In the genomic region with DNA sequence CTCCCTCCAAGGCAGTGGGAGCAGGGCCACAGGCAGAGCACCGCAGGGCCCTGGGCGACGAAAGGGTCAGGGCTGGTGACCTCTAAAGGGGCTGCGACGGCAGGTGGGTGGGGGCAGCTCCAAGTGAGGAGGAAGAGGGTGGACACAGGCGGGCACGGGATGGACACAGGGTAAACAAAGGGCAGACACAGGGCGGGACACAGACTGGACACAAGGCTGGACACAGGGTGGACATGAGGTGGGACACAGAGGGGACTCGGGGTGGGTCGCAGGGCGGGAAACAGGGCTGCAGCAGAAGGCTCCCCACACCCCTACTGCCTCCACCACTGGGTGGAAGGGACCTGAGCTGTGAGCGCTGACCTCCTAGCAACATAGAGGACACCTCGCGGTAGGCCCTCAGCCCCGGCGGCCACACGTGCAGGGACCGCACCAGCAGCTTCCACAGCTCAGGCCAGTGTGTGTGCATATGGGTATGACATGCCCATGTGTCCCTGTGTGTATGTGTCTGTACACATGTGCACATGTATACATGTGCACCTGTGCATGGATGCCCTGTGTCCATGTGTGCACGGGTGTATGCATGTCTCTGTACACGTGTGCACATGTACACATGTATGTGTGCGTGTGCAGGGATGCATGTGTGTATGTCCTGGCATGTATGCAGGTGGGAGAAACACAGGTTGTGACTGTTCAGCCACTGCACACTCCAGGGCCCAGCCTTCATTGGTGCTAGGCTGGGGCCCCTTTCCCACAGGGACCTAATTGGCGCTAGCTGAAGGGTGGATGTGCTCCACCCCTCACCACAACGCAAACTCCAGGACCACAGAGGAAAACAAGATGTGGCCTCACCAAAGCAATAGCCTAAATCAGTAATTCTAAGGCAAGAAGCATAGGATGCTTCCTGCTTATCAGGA, we compare ENCODE assay signal across 1 cellular context.
TF ChIP-seq lines count a peak whose summit lies in the region.

No MANE protein-coding gene starts in this region.

TF ChIP-seq in SK-N-SH treated with all-trans-retinoic acid at 6 μM for 48 hours, 23 proteins besides CTCF, POLR2A, EP300 and RAD21 (continued from another document):
- TF ChIP-seq, protein P1, sequence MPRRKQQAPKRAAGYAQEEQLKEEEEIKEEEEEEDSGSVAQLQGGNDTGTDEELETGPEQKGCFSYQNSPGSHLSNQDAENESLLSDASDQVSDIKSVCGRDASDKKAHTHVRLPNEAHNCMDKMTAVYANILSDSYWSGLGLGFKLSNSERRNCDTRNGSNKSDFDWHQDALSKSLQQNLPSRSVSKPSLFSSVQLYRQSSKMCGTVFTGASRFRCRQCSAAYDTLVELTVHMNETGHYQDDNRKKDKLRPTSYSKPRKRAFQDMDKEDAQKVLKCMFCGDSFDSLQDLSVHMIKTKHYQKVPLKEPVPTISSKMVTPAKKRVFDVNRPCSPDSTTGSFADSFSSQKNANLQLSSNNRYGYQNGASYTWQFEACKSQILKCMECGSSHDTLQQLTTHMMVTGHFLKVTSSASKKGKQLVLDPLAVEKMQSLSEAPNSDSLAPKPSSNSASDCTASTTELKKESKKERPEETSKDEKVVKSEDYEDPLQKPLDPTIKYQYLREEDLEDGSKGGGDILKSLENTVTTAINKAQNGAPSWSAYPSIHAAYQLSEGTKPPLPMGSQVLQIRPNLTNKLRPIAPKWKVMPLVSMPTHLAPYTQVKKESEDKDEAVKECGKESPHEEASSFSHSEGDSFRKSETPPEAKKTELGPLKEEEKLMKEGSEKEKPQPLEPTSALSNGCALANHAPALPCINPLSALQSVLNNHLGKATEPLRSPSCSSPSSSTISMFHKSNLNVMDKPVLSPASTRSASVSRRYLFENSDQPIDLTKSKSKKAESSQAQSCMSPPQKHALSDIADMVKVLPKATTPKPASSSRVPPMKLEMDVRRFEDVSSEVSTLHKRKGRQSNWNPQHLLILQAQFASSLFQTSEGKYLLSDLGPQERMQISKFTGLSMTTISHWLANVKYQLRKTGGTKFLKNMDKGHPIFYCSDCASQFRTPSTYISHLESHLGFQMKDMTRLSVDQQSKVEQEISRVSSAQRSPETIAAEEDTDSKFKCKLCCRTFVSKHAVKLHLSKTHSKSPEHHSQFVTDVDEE (CRISPR knock-in tag; IDR thresholded peaks at IDR 0.05) = no peak
- TF ChIP-seq, protein P2, sequence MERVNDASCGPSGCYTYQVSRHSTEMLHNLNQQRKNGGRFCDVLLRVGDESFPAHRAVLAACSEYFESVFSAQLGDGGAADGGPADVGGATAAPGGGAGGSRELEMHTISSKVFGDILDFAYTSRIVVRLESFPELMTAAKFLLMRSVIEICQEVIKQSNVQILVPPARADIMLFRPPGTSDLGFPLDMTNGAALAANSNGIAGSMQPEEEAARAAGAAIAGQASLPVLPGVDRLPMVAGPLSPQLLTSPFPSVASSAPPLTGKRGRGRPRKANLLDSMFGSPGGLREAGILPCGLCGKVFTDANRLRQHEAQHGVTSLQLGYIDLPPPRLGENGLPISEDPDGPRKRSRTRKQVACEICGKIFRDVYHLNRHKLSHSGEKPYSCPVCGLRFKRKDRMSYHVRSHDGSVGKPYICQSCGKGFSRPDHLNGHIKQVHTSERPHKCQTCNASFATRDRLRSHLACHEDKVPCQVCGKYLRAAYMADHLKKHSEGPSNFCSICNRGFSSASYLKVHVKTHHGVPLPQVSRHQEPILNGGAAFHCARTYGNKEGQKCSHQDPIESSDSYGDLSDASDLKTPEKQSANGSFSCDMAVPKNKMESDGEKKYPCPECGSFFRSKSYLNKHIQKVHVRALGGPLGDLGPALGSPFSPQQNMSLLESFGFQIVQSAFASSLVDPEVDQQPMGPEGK (CRISPR knock-in tag; IDR thresholded peaks at IDR 0.05; ENCODE audit: borderline replicate concordance) = no peak
- no peak for TF ChIP-seq ISL1 (CRISPR knock-in tag; IDR thresholded peaks at IDR 0.05)
- no peak for TF ChIP-seq ZC3H10 (CRISPR knock-in tag; IDR thresholded peaks at IDR 0.05)
- TF ChIP-seq ARNTL (CRISPR knock-in tag; IDR thresholded peaks at IDR 0.05; ENCODE audit: borderline replicate concordance, low read depth) = no peak
